8 cellular contexts compared by ENCODE assay signal in genomic region chr11:65382036-65382803, GRCh38. TPM values are rescaled to one million over a fixed set of nuclear protein-coding genes. Genes with fewer than 3 reads are reported as not detected.
A peak's percentile ranks its signal among the peaks of the same experiment; 100 is the strongest.
DNase-seq lines count a peak whose midpoint lies in the region; TF ChIP-seq lines count a peak whose summit lies in the region.

SLC25A45 (minus strand) TSS chr11:65382646; CDS start chr11:65381951, 695 bp downstream.

- H3K4me2 ChIP-seq in neural progenitor cell: peak within 1 kb of the TSS; percentile 21

- TF ChIP-seq EP300 in stomach (IDR thresholded peaks at IDR 0.05): peak; percentile 36

- H3K4me3 Mint-ChIP-seq in neural progenitor cell: peak within 1 kb of the TSS; percentile 36

- peaks cover 6% of the 10 kb centered on the region for H3K79me2 ChIP-seq in neural progenitor cell (ENCODE audit: low read depth)

- H3K4me3 ChIP-seq in H7 (ENCODE audit: insufficient read depth, low read depth, low read length) (no peak within 1 kb of the TSS; the same call in none of the 2 replicates), LNCaP clone FGC (ENCODE audit: low read depth, low read length) (peak within 1 kb of the TSS; percentile 50), neural progenitor cell (no peak within 1 kb of the TSS), stomach (peak within 1 kb of the TSS; percentile 37 to 44 (median 41))

- 0 to 1% (median 0%) methylated on average over 15 to 27 of the region's 27 CpGs for WGBS in stomach, 5 donors

- H3K36me3 ChIP-seq in H7 (replicated peaks; ENCODE audit: control insufficient read depth, insufficient read depth, low read length): no peaks in the 10 kb centered on the region
- H3K36me3 ChIP-seq in neural progenitor cell: no peaks in the 10 kb centered on the region
- no peaks in the 10 kb centered on the region for H3K36me3 ChIP-seq in stomach

- intact Hi-C loops in stomach (cut with DNase I; ENCODE audit: low total_unique reads): no loop called here

- no peaks in the 10 kb centered on the region for H3K9me3 ChIP-seq in neural progenitor cell (ENCODE audit: low read depth)
- H3K9me3 ChIP-seq in stomach: no peaks in the 10 kb centered on the region

- POLR2A ChIA-PET in RWPE1 (lab: Yijun Ruan, JAX; ENCODE audit: low non-redundant PET): interaction anchor here (0.5 to 1.2 kb wide), 5 partner anchors 27 to 397 kb away, joined by 3 to 18 read pairs (median 4); partner anchors contain the start of genes FAU, MRPL49 and NEAT1

- H3F3A ChIP-seq in neural progenitor cell (ENCODE audit: low read depth): peaks cover 10% of the 10 kb centered on the region

- DNase-seq in GDM1 (lab: John Stamatoyannopoulos, UW): peak; percentile 89
- DNase-seq in H7: peak; percentile 89
- peak; percentile 64 for DNase-seq in LNCaP clone FGC (ENCODE audit: low read depth)
- DNase-seq in RWPE1 (ENCODE audit: low spot score): peak; percentile 94
- peak; percentile 80 to 89 for DNase-seq in activated T-helper 1 cell treated with anti-CD3 and anti-CD28 coated beads, Interleukin-2, amount 50 U/mL, for 16 hours (ENCODE audit: low read depth in 1 of 2, low spot score in 1 of 2)
- DNase-seq in fibroblast of peridontal ligament (ENCODE audit: extremely low read depth): peak; percentile 99
- peak; percentile 64 for DNase-seq in neural progenitor cell (ENCODE audit: low spot score)
- DNase-seq in stomach: peak; percentile 95

- no peaks in the 10 kb centered on the region for H3K27me3 ChIP-seq in H7 (ENCODE audit: control insufficient read depth, insufficient read depth, low read length)
- no peaks in the 10 kb centered on the region for H3K27me3 ChIP-seq in neural progenitor cell
- no peaks in the 10 kb centered on the region for H3K27me3 ChIP-seq in stomach

- H2AFZ ChIP-seq in neural progenitor cell (replicated peaks): peak within 1 kb of the TSS; percentile 69

- CTCF ChIA-PET in RWPE1 (lab: Yijun Ruan, JAX): interaction anchor here (0.6 to 2.4 kb wide), 4 partner anchors 34 to 376 kb away, joined by 3 to 9 read pairs (median 4); no protein-coding TSS in a partner anchor

- no peak for TF ChIP-seq POLR2A in stomach (IDR thresholded peaks at IDR 0.05)

- peak within 1 kb of the TSS; percentile 100 for H3K27ac ChIP-seq in RWPE1
- no peak within 1 kb of the TSS for H3K27ac ChIP-seq in neural progenitor cell
- peak within 1 kb of the TSS; percentile 96 to 100 (median 97) for H3K27ac ChIP-seq in stomach

- peak; percentile 57 for TF ChIP-seq CTCF in LNCaP clone FGC (IDR thresholded peaks at IDR 0.05; ENCODE audit: control insufficient read depth, extremely low read depth, insufficient read depth)
- peak; percentile 78 for TF ChIP-seq CTCF in RWPE1 (conservative IDR thresholded peaks at IDR 0.05; ENCODE audit: low read depth)
- TF ChIP-seq CTCF in neural progenitor cell (IDR thresholded peaks at IDR 0.05): peak; percentile 38
- peak in 6 of 7 experiments; percentile 68 to 95 (median 87) for TF ChIP-seq CTCF in stomach (IDR thresholded peaks at IDR 0.05)

- H3K27me3 Mint-ChIP-seq in neural progenitor cell (ENCODE audit: insufficient read depth, low read depth): peaks cover 13% of the 10 kb centered on the region

- H3K36me3 Mint-ChIP-seq in neural progenitor cell: no peaks in the 10 kb centered on the region

- H4K20me1 ChIP-seq in neural progenitor cell (ENCODE audit: low read depth): no peaks in the 10 kb centered on the region

- peaks cover 25% of the 10 kb centered on the region for H3K4me1 Mint-ChIP-seq in neural progenitor cell

- no peak within 1 kb of the TSS for H3K9ac ChIP-seq in neural progenitor cell

- peaks cover 10% of the 10 kb centered on the region for H3K4me1 ChIP-seq in neural progenitor cell
- peaks cover 42 to 83% (median 64%) of the 10 kb centered on the region in 4 donors for H3K4me1 ChIP-seq in stomach

- H3K27ac Mint-ChIP-seq in neural progenitor cell: peak within 1 kb of the TSS; percentile 81

- H3K9me3 Mint-ChIP-seq in neural progenitor cell: no peaks in the 10 kb centered on the region

RNA-seq across cellular contexts. Expression of gene SLC25A45, which starts in this region (rescaled TPM):
- total RNA-seq in H7 (2014; rRNA removed; shearing (Covaris generic)): 0.73 and 0.81 TPM in 2 replicates
- total RNA-seq in neural progenitor cell (ENCODE audit: low replicate concordance): 0.47 and 1.2 TPM in 2 replicates
- 100 to 1,000 TPM in 1 of 5 donors, 1 to 10 TPM in 4; 1.2 to 101 (median 2.4) TPM for total RNA-seq in stomach
- 1 to 10 TPM; 1.9 to 3.8 (median 3.1) TPM for polyA plus RNA-seq in stomach

Comparison
In these comparisons a context has a peak if more than half of its experiments do, and no peak if none do; other contexts are left out.
1. Peak in DNase-seq in H7; RNA of the gene not detected or under 1 TPM.
2. H3K4me3 ChIP-seq: peak in LNCaP clone FGC (single experiment) and stomach (4 of 4); none in H7 (single experiment) and neural progenitor cell (single experiment).
3. Peak in every context shown above with its lines, with median percentiles within 50 percentile points of each other: DNase-seq and CTCF ChIP-seq.